In genomic region chr10:21495002-21495685, GRCh38 we compare ENCODE assay signal across 7 cellular contexts. TPM values are rescaled to one million over a fixed set of nuclear protein-coding genes. Genes with fewer than 3 reads are reported as not detected.
DNase-seq lines count a peak whose midpoint lies in the region; ATAC-seq and TF ChIP-seq lines count a peak whose summit lies in the region.

No MANE protein-coding gene starts in this region.

- DNase-seq in MM.1S (no peak), endodermal cell (peak; percentile 62), KBM-7 (no peak), GM10248 (ENCODE audit: extremely low spot score) (no peak)

- peak overlapping the region; percentile 100 for H3K4me2 ChIP-seq in MM.1S (ENCODE audit: low read depth, low read length)
- peak overlapping the region; percentile 79 for H3K4me2 ChIP-seq in neural cell (ENCODE audit: low read length)

- H4K20me1 ChIP-seq in MM.1S (ENCODE audit: insufficient read depth, low read length) (no peaks in the 10 kb centered on the region), neural cell (ENCODE audit: insufficient read depth) (no peaks in the 10 kb centered on the region)

- H3K9ac ChIP-seq in MM.1S (ENCODE audit: low read length) (peak overlapping the region; percentile 12; the same call in 1 of the 2 replicates), endodermal cell (ENCODE audit: extremely low read depth, low read length, poor library complexity, severe bottlenecking) (peak overlapping the region; percentile 89), neural cell (ENCODE audit: low read length) (peak overlapping the region; percentile 99)

- no peaks in the 10 kb centered on the region for H3K4me1 ChIP-seq in MM.1S (ENCODE audit: low read length)
- peaks cover 18% of the 10 kb centered on the region for H3K4me1 ChIP-seq in endodermal cell (ENCODE audit: control insufficient read depth, insufficient read depth, low read length)

- peaks cover 25% of the 10 kb centered on the region for H3K27me3 Mint-ChIP-seq in endodermal cell (ENCODE audit: insufficient read depth)

- H3K27ac Mint-ChIP-seq in endodermal cell: peak overlapping the region; percentile 77

- H3K9me3 Mint-ChIP-seq in endodermal cell: no peaks in the 10 kb centered on the region

- H3K4me3 Mint-ChIP-seq in endodermal cell: peak overlapping the region; percentile 79

- CTCF ChIA-PET in GM10248 (lab: Yijun Ruan, JAX): interaction anchor here (0.9 to 4.1 kb wide), 24 partner anchors 8 to 1580 kb away, joined by 3 to 51 read pairs (median 4); partner anchors contain the start of genes DNAJC1 and SKIDA1

- no peak for TF ChIP-seq RAD21 in neural cell (conservative IDR thresholded peaks at IDR 0.05)

- POLR2A ChIA-PET in GM10248 (lab: Yijun Ruan, JAX): no interaction called here

- no peaks in the 10 kb centered on the region for H3K9me2 ChIP-seq in MM.1S (replicated peaks; ENCODE audit: insufficient read depth, low read length)
- H3K9me2 ChIP-seq in neural cell (ENCODE audit: insufficient read depth, low read length): no peaks in the 10 kb centered on the region

- H2AFZ ChIP-seq in MM.1S (ENCODE audit: low read length) (peak overlapping the region; percentile 92), neural cell (ENCODE audit: low read depth, low read length) (peak overlapping the region; percentile 58)

- no peak for TF ChIP-seq EP300 in neural cell (conservative IDR thresholded peaks at IDR 0.05; ENCODE audit: poor library complexity, severe bottlenecking)

- H3F3A ChIP-seq in MM.1S (ENCODE audit: insufficient read depth, low read length) (peaks cover 3% of the 10 kb centered on the region; the same call in 1 of the 2 replicates), neural cell (ENCODE audit: insufficient read depth, low read length, poor library complexity, severe bottlenecking) (no peaks in the 10 kb centered on the region)

- ATAC-seq in GM19372 (IDR thresholded peaks at IDR 0.05; ENCODE audit: low read depth, unreplicated experiment) (peak; percentile 1), GM21529 (IDR thresholded peaks at IDR 0.05; ENCODE audit: unreplicated experiment) (no peak)

- H3K36me3 ChIP-seq in MM.1S (replicated peaks; ENCODE audit: insufficient read depth, low read length): no peaks in the 10 kb centered on the region
- H3K36me3 ChIP-seq in endodermal cell (ENCODE audit: control insufficient read depth, insufficient read depth, low read length): peaks cover 12% of the 10 kb centered on the region
- H3K36me3 ChIP-seq in neural cell (ENCODE audit: insufficient read depth, low read length): no peaks in the 10 kb centered on the region

- peaks cover 4% of the 10 kb centered on the region for H3K36me3 Mint-ChIP-seq in endodermal cell (ENCODE audit: low read depth)

- H3K27me3 ChIP-seq in MM.1S (replicated peaks; ENCODE audit: insufficient read depth, low read length) (peaks cover 35% of the 10 kb centered on the region), endodermal cell (ENCODE audit: control insufficient read depth, insufficient read depth, low read length, poor library complexity, severe bottlenecking) (no peaks in the 10 kb centered on the region), neural cell (ENCODE audit: insufficient read depth, low read depth, low read length) (peaks cover 23% of the 10 kb centered on the region)

- in situ Hi-C loops in KBM-7 (cut with MboI; ENCODE audit: low pct_unique_long_range_greater_than_20kb, low sequenced_read_pairs): loop anchor here (25.0 kb wide), 1 partner anchor 208 kb away; no protein-coding TSS in a partner anchor

- WGBS in endodermal cell (ENCODE audit: insufficient coverage in 1 of 2, insufficient read length in 1 of 2), 2 experiments: 1 to 2% methylated on average over 19 to 35 of the region's 35 CpGs

- no peaks in the 10 kb centered on the region for H3K79me2 ChIP-seq in MM.1S (ENCODE audit: low read length)
- peaks cover 42% of the 10 kb centered on the region for H3K79me2 ChIP-seq in neural cell (replicated peaks; ENCODE audit: insufficient read depth, low read length)

- H3K4me1 Mint-ChIP-seq in endodermal cell: peaks cover 35% of the 10 kb centered on the region

- TF ChIP-seq CTCF in MM.1S (IDR thresholded peaks at IDR 0.05; ENCODE audit: low read length) (no peak), endodermal cell (conservative IDR thresholded peaks at IDR 0.05) (no peak), neural cell (IDR thresholded peaks at IDR 0.05; ENCODE audit: poor library complexity, severe bottlenecking) (no peak), GM10248 (IDR thresholded peaks at IDR 0.05; ENCODE audit: control extremely low read depth, extremely low read depth, low read depth, missing control alignments) (no peak)

- no peak overlapping the region for H3K27ac ChIP-seq in MM.1S (ENCODE audit: low read length)
- peak overlapping the region; percentile 98 for H3K27ac ChIP-seq in endodermal cell (ENCODE audit: low read depth, low read length)
- peak overlapping the region; percentile 44 for H3K27ac ChIP-seq in neural cell (ENCODE audit: low read length)

- H3K4me3 ChIP-seq in MM.1S (ENCODE audit: low read length): peak overlapping the region; percentile 84
- H3K4me3 ChIP-seq in endodermal cell (ENCODE audit: low read length): peak overlapping the region; percentile 89
- H3K4me3 ChIP-seq in neural cell (ENCODE audit: low read length): peak overlapping the region; percentile 91

- no peaks in the 10 kb centered on the region for H3K9me3 ChIP-seq in MM.1S (replicated peaks; ENCODE audit: insufficient read depth, low read length)
- H3K9me3 ChIP-seq in endodermal cell (ENCODE audit: control insufficient read depth, low read length): no peaks in the 10 kb centered on the region
- H3K9me3 ChIP-seq in neural cell (ENCODE audit: low read length): no peaks in the 10 kb centered on the region

TF ChIP-seq in neural cell, 6 proteins besides CTCF, POLR2A, EP300 and RAD21:
- TF ChIP-seq TAF1 (IDR thresholded peaks at IDR 0.05; ENCODE audit: low read depth): no peak
- no peak for TF ChIP-seq POLR2AphosphoS5 (IDR thresholded peaks at IDR 0.05)
- TF ChIP-seq SMC3 (conservative IDR thresholded peaks at IDR 0.05; ENCODE audit: poor library complexity): no peak
- TF ChIP-seq REST (IDR thresholded peaks at IDR 0.05; ENCODE audit: borderline replicate concordance): no peak
- TF ChIP-seq MXI1 (conservative IDR thresholded peaks at IDR 0.05; ENCODE audit: poor library complexity, severe bottlenecking): no peak

RNA-seq across cellular contexts. Expression of gene SKIDA1, which starts 30.3 kb away (rescaled TPM):
- total RNA-seq in endodermal cell: 10 to 100 TPM in 1 of 2 donors, 1 to 10 TPM in 1; 6.4 to 12.0 TPM
- polyA plus RNA-seq in endodermal cell (2013, experiment 1 of 2): 33.0 TPM
- polyA plus RNA-seq in endodermal cell (2013, experiment 2 of 2): 33.2 TPM
- polyA plus RNA-seq in neural cell: 3.7 and 4.8 TPM in 2 replicates
- 27.6 and 31.9 TPM in 2 replicates for polyA minus RNA-seq in neural cell

RNA-seq across cellular contexts. Expression of gene MLLT10, which starts 38.9 kb away (rescaled TPM):
- 10 to 100 TPM; 55.8 to 62.9 TPM for total RNA-seq in endodermal cell
- polyA plus RNA-seq in endodermal cell (2013, experiment 1 of 2): 48.0 TPM
- polyA plus RNA-seq in endodermal cell (2013, experiment 2 of 2): 47.7 TPM
- polyA plus RNA-seq in neural cell: 31.0 and 34.0 TPM in 2 replicates
- 69.6 and 78.3 TPM in 2 replicates for polyA minus RNA-seq in neural cell

Comparison
In these comparisons a context has a peak if more than half of its experiments do, and no peak if none do; other contexts are left out.
1. H3K9ac ChIP-seq: peak in every context shown above with its lines; median percentile 99 in neural cell; 89 in endodermal cell; 12 in MM.1S.